Comparison of ENCODE assay signal across 8 cellular contexts in the genomic region with DNA sequence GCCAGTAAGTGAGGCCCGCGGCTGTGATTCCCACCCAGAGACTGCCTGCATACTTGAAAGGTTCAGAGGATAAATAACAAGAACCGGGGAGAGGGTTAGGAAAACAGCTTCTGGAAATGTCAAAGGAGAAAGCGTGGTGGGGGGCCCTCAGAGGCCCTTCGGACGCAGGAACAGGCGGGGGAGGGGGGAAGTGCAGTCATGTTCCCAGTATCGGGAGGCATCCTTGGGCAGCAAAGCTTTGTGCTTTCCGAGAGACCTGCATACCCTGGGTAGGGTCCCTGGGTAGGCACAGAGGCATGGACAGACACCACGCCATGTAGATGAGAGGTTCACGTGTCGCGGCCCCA. TPM values are rescaled to one million over a fixed set of nuclear protein-coding genes. Genes with fewer than 3 reads are reported as not detected.
DNase-seq lines count a peak whose midpoint lies in the region; ATAC-seq and TF ChIP-seq lines count a peak whose summit lies in the region.

No MANE protein-coding gene starts in this region.

- H3K36me3 Mint-ChIP-seq in activated CD4-positive, alpha-beta T cell treated with anti-CD3 and anti-CD28 coated beads, Interleukin-2, amount 10 ng/mL, durations not matched to agents 24 days and 14 days (ENCODE audit: low read depth) = no peaks in the 10 kb centered on the region
- H3K36me3 Mint-ChIP-seq in activated CD4-positive, alpha-beta T cell treated with anti-CD3 and anti-CD28 coated beads, Interleukin-2, amount 10 ng/mL, durations not matched to agents 7 days and 5 days (ENCODE audit: low read depth) = no peaks in the 10 kb centered on the region
- H3K36me3 Mint-ChIP-seq in naive B cell = no peaks in the 10 kb centered on the region
- H3K36me3 Mint-ChIP-seq in activated T-helper 1 cell treated with anti-CD3 and anti-CD28 coated beads, Interleukin-12 subunit alpha, Interleukin-12 subunit beta, Interleukin-2, Interleukin-4 antibody, amounts not matched to agents 30 ng/mL and 10 ng/mL and 1 ng/mL, durations not matched to agents 14 hours and 24 hours and 36 hours (ENCODE audit: low read depth) = no peaks in the 10 kb centered on the region

- peaks cover 0 to 29% (median 5%) of the 10 kb centered on the region in 3 donors for H3K36me3 ChIP-seq in tibial artery

- H3K9me3 Mint-ChIP-seq in activated CD4-positive, alpha-beta T cell treated with anti-CD3 and anti-CD28 coated beads, Interleukin-2, amount 10 ng/mL, durations not matched to agents 24 days and 14 days = no peaks in the 10 kb centered on the region
- H3K9me3 Mint-ChIP-seq in activated CD4-positive, alpha-beta T cell treated with anti-CD3 and anti-CD28 coated beads, Interleukin-2, amount 10 ng/mL, durations not matched to agents 7 days and 5 days = no peaks in the 10 kb centered on the region
- H3K9me3 Mint-ChIP-seq in naive B cell = no peaks in the 10 kb centered on the region
- H3K9me3 Mint-ChIP-seq in activated T-helper 1 cell treated with anti-CD3 and anti-CD28 coated beads, Interleukin-12 subunit alpha, Interleukin-12 subunit beta, Interleukin-2, Interleukin-4 antibody, amounts not matched to agents 30 ng/mL and 10 ng/mL and 1 ng/mL, durations not matched to agents 14 hours and 24 hours and 36 hours = no peaks in the 10 kb centered on the region

- peak overlapping the region; percentile 62 to 73 for H3K4me3 ChIP-seq in tibial artery

- no peaks in the 10 kb centered on the region for H3K27me3 ChIP-seq in tibial artery

- peaks cover 3 to 31% (median 9%) of the 10 kb centered on the region in 4 donors for H3K4me1 ChIP-seq in tibial artery

- no peak overlapping the region for H3K27ac Mint-ChIP-seq in activated CD4-positive, alpha-beta T cell treated with anti-CD3 and anti-CD28 coated beads, Interleukin-2, amount 10 ng/mL, durations not matched to agents 24 days and 14 days
- H3K27ac Mint-ChIP-seq in activated CD4-positive, alpha-beta T cell treated with anti-CD3 and anti-CD28 coated beads, Interleukin-2, amount 10 ng/mL, durations not matched to agents 7 days and 5 days = no peak overlapping the region
- no peak overlapping the region for H3K27ac Mint-ChIP-seq in naive B cell
- H3K27ac Mint-ChIP-seq in activated T-helper 1 cell treated with anti-CD3 and anti-CD28 coated beads, Interleukin-12 subunit alpha, Interleukin-12 subunit beta, Interleukin-2, Interleukin-4 antibody, amounts not matched to agents 30 ng/mL and 10 ng/mL and 1 ng/mL, durations not matched to agents 14 hours and 24 hours and 36 hours = no peak overlapping the region

- no peak for DNase-seq in activated CD4-positive, alpha-beta T cell treated with anti-CD3 and anti-CD28 coated beads, Interleukin-2, amount 10 ng/mL, durations not matched to agents 24 days and 14 days
- no peak for DNase-seq in activated CD4-positive, alpha-beta T cell treated with anti-CD3 and anti-CD28 coated beads, Interleukin-2, amount 10 ng/mL, durations not matched to agents 7 days and 5 days
- DNase-seq in naive B cell (no peak), tibial artery (no peak), NCI-H526 treated with DMSO at 0.1 percent for 48 hours (lab: John Stamatoyannopoulos, UW) (no peak)
- no peak for DNase-seq in activated T-helper 1 cell treated with anti-CD3 and anti-CD28 coated beads, Interleukin-12 subunit alpha, Interleukin-12 subunit beta, Interleukin-2, Interleukin-4 antibody, amounts not matched to agents 30 ng/mL and 10 ng/mL and 1 ng/mL, durations not matched to agents 14 hours and 24 hours and 36 hours (ENCODE audit: low spot score)

- no peaks in the 10 kb centered on the region for H3K9me3 ChIP-seq in tibial artery

- peaks cover 36% of the 10 kb centered on the region for H3K27me3 Mint-ChIP-seq in activated CD4-positive, alpha-beta T cell treated with anti-CD3 and anti-CD28 coated beads, Interleukin-2, amount 10 ng/mL, durations not matched to agents 24 days and 14 days
- H3K27me3 Mint-ChIP-seq in activated CD4-positive, alpha-beta T cell treated with anti-CD3 and anti-CD28 coated beads, Interleukin-2, amount 10 ng/mL, durations not matched to agents 7 days and 5 days = peaks cover 30% of the 10 kb centered on the region
- H3K27me3 Mint-ChIP-seq in naive B cell = peaks cover 46 to 59% (median 54%) of the 10 kb centered on the region in 3 donors
- peaks cover 33% of the 10 kb centered on the region for H3K27me3 Mint-ChIP-seq in activated T-helper 1 cell treated with anti-CD3 and anti-CD28 coated beads, Interleukin-12 subunit alpha, Interleukin-12 subunit beta, Interleukin-2, Interleukin-4 antibody, amounts not matched to agents 30 ng/mL and 10 ng/mL and 1 ng/mL, durations not matched to agents 14 hours and 24 hours and 36 hours (ENCODE audit: insufficient read depth)

- CTCF ChIA-PET in activated CD4-positive, alpha-beta T cell treated with anti-CD3 and anti-CD28 coated beads, Interleukin-2, amount 10 ng/mL, durations not matched to agents 7 days and 5 days (lab: Charles Lee) = no interaction called here

- peak overlapping the region; percentile 8 for H3K4me3 Mint-ChIP-seq in activated CD4-positive, alpha-beta T cell treated with anti-CD3 and anti-CD28 coated beads, Interleukin-2, amount 10 ng/mL, durations not matched to agents 24 days and 14 days
- H3K4me3 Mint-ChIP-seq in activated CD4-positive, alpha-beta T cell treated with anti-CD3 and anti-CD28 coated beads, Interleukin-2, amount 10 ng/mL, durations not matched to agents 7 days and 5 days = no peak overlapping the region
- H3K4me3 Mint-ChIP-seq in naive B cell = peak overlapping the region; percentile 35 to 86 (median 67)
- no peak overlapping the region for H3K4me3 Mint-ChIP-seq in activated T-helper 1 cell treated with anti-CD3 and anti-CD28 coated beads, Interleukin-12 subunit alpha, Interleukin-12 subunit beta, Interleukin-2, Interleukin-4 antibody, amounts not matched to agents 30 ng/mL and 10 ng/mL and 1 ng/mL, durations not matched to agents 14 hours and 24 hours and 36 hours

- H3K4me1 Mint-ChIP-seq in activated CD4-positive, alpha-beta T cell treated with anti-CD3 and anti-CD28 coated beads, Interleukin-2, amount 10 ng/mL, durations not matched to agents 24 days and 14 days = no peaks in the 10 kb centered on the region
- H3K4me1 Mint-ChIP-seq in activated CD4-positive, alpha-beta T cell treated with anti-CD3 and anti-CD28 coated beads, Interleukin-2, amount 10 ng/mL, durations not matched to agents 7 days and 5 days = peaks cover 5% of the 10 kb centered on the region
- peaks cover 6 to 15% (median 7%) of the 10 kb centered on the region in 3 donors for H3K4me1 Mint-ChIP-seq in naive B cell
- H3K4me1 Mint-ChIP-seq in activated T-helper 1 cell treated with anti-CD3 and anti-CD28 coated beads, Interleukin-12 subunit alpha, Interleukin-12 subunit beta, Interleukin-2, Interleukin-4 antibody, amounts not matched to agents 30 ng/mL and 10 ng/mL and 1 ng/mL, durations not matched to agents 14 hours and 24 hours and 36 hours (ENCODE audit: low read depth) = no peaks in the 10 kb centered on the region

- no peak for TF ChIP-seq CTCF in tibial artery (IDR thresholded peaks at IDR 0.05)

- intact Hi-C loops in activated CD4-positive, alpha-beta T cell treated with anti-CD3 and anti-CD28 coated beads, Interleukin-2, amount 10 ng/mL, durations not matched to agents 24 days and 14 days (cut with micrococcal nuclease) = no loop called here
- intact Hi-C loops in tibial artery (cut with DNase I; ENCODE audit: low total_unique reads) = no loop called here
- intact Hi-C loops in activated T-helper 1 cell treated with anti-CD3 and anti-CD28 coated beads, Interleukin-12 subunit alpha, Interleukin-12 subunit beta, Interleukin-2, Interleukin-4 antibody, amounts not matched to agents 30 ng/mL and 10 ng/mL and 1 ng/mL, durations not matched to agents 14 hours and 24 hours and 36 hours (cut with micrococcal nuclease) = no loop called here

- H3K27ac ChIP-seq in tibial artery = peak overlapping the region; percentile 84 to 85

- ATAC-seq in esophagus mucosa (peak; percentile 2), naive B cell (ENCODE audit: low read depth in 2 of 2) (no peak), GM21390 (IDR thresholded peaks at IDR 0.05; ENCODE audit: unreplicated experiment) (no peak)

- POLR2A ChIA-PET in activated CD4-positive, alpha-beta T cell treated with anti-CD3 and anti-CD28 coated beads, Interleukin-2, amount 10 ng/mL, durations not matched to agents 7 days and 5 days (lab: Charles Lee) = no interaction called here

RNA-seq across cellular contexts. Expression of a gene that starts 21.4 kb away (rescaled TPM):
- total RNA-seq in activated CD4-positive, alpha-beta T cell treated with anti-CD3 and anti-CD28 coated beads, Interleukin-2, amount 10 ng/mL, durations not matched to agents 24 days and 14 days = 0.05 TPM in 1 of 2 replicates, not detected in the other
- under 1 TPM; 0.12 to 0.22 TPM for total RNA-seq in activated CD4-positive, alpha-beta T cell treated with anti-CD3 and anti-CD28 coated beads, Interleukin-2, amount 10 ng/mL, durations not matched to agents 7 days and 5 days
- 44.7 TPM for total RNA-seq in esophagus mucosa
- polyA plus RNA-seq in naive B cell (ENCODE audit: low read depth in 6 of 6) = not detected
- total RNA-seq in activated T-helper 1 cell treated with anti-CD3 and anti-CD28 coated beads, Interleukin-12 subunit alpha, Interleukin-12 subunit beta, Interleukin-2, Interleukin-4 antibody, amounts not matched to agents 30 ng/mL and 10 ng/mL and 1 ng/mL, durations not matched to agents 14 hours and 24 hours and 36 hours = 0.31 TPM in 1 of 2 replicates, not detected in the other

Comparison
In these comparisons a context has a peak if more than half of its experiments do, and no peak if none do; other contexts are left out.
1. H3K4me3 Mint-ChIP-seq: peak in activated CD4-positive, alpha-beta T cell treated with anti-CD3 and anti-CD28 coated beads, Interleukin-2, amount 10 ng/mL, durations not matched to agents 24 days and 14 days (single experiment) and naive B cell (8 of 8); none in activated CD4-positive, alpha-beta T cell treated with anti-CD3 and anti-CD28 coated beads, Interleukin-2, amount 10 ng/mL, durations not matched to agents 7 days and 5 days (single experiment) and activated T-helper 1 cell treated with anti-CD3 and anti-CD28 coated beads, Interleukin-12 subunit alpha, Interleukin-12 subunit beta, Interleukin-2, Interleukin-4 antibody, amounts not matched to agents 30 ng/mL and 10 ng/mL and 1 ng/mL, durations not matched to agents 14 hours and 24 hours and 36 hours (single experiment).
2. RNA of a gene that starts 21.4 kb away (total RNA-seq): 44.7 TPM in esophagus mucosa (single experiment); 0.31 TPM in activated T-helper 1 cell treated with anti-CD3 and anti-CD28 coated beads, Interleukin-12 subunit alpha, Interleukin-12 subunit beta, Interleukin-2, Interleukin-4 antibody, amounts not matched to agents 30 ng/mL and 10 ng/mL and 1 ng/mL, durations not matched to agents 14 hours and 24 hours and 36 hours, 0.12 to 0.22 TPM in activated CD4-positive, alpha-beta T cell treated with anti-CD3 and anti-CD28 coated beads, Interleukin-2, amount 10 ng/mL, durations not matched to agents 7 days and 5 days and 0.05 TPM in activated CD4-positive, alpha-beta T cell treated with anti-CD3 and anti-CD28 coated beads, Interleukin-2, amount 10 ng/mL, durations not matched to agents 24 days and 14 days; every median in the first group is over 10 times any median in the second.